In genomic region chr15:78768096-78768495, GRCh38 we compare ENCODE assay signal across 15 cellular contexts. TPM values are rescaled to one million over a fixed set of nuclear protein-coding genes. Genes with fewer than 3 reads are reported as not detected.
DNase-seq lines count a peak whose midpoint lies in the region; ATAC-seq and TF ChIP-seq lines count a peak whose summit lies in the region.
"Had no signal": no experiment of that assay in that cellular context is flagged by ENCODE, and none has a peak within 500 bp of the region (broad histone marks: within the 10 kb centered on the region; RNA-seq: fewer than 3 reads in every experiment).

No MANE protein-coding gene starts in this region.

- no peak overlapping the region for H3K18ac ChIP-seq in mesendoderm (ENCODE audit: low read length)

- H2BK5ac ChIP-seq in mesendoderm (ENCODE audit: low read length) = no peak overlapping the region

- no peaks in the 10 kb centered on the region for H3K9me3 ChIP-seq in spleen
- H3K9me3 ChIP-seq: SJCRH30 had no signal

- peaks cover 3% of the 10 kb centered on the region for H3K4me1 ChIP-seq in mesendoderm (ENCODE audit: control insufficient read depth, low read depth, low read length)
- H3K4me1 ChIP-seq in spleen = peaks cover 0 to 21% (median 2%) of the 10 kb centered on the region in 6 donors
- H3K4me1 ChIP-seq: SJCRH30 had no signal

- no peaks in the 10 kb centered on the region for H3K9me3 Mint-ChIP-seq in activated naive CD8-positive, alpha-beta T cell treated with anti-CD3 and anti-CD28 coated beads, Interleukin-2, amount 10 ng/mL, durations not matched to agents 7 days and 5 days
- no peaks in the 10 kb centered on the region for H3K9me3 Mint-ChIP-seq in activated naive CD8-positive, alpha-beta T cell treated with anti-CD3 and anti-CD28 coated beads for 36 hours
- no peaks in the 10 kb centered on the region for H3K9me3 Mint-ChIP-seq in chondrocyte (ENCODE audit: low read depth)
- no peaks in the 10 kb centered on the region for H3K9me3 Mint-ChIP-seq in osteocyte (ENCODE audit: unreplicated experiment)
- H3K9me3 Mint-ChIP-seq: CD8-positive, alpha-beta memory T cell had no signal

- no peaks in the 10 kb centered on the region for H3K79me1 ChIP-seq in mesendoderm (ENCODE audit: low read length)

- H3K4me3 Mint-ChIP-seq in activated naive CD8-positive, alpha-beta T cell treated with anti-CD3 and anti-CD28 coated beads, Interleukin-2, amount 10 ng/mL, durations not matched to agents 7 days and 5 days = no peak overlapping the region
- no peak overlapping the region for H3K4me3 Mint-ChIP-seq in activated naive CD8-positive, alpha-beta T cell treated with anti-CD3 and anti-CD28 coated beads for 36 hours
- H3K4me3 Mint-ChIP-seq in chondrocyte (ENCODE audit: unreplicated experiment) (no peak overlapping the region), osteocyte (ENCODE audit: unreplicated experiment) (no peak overlapping the region)
- H3K4me3 Mint-ChIP-seq: CD8-positive, alpha-beta memory T cell had no signal

- no peak overlapping the region for H4K5ac ChIP-seq in mesendoderm (ENCODE audit: low read length)

- H3K27me3 Mint-ChIP-seq in activated naive CD8-positive, alpha-beta T cell treated with anti-CD3 and anti-CD28 coated beads, Interleukin-2, amount 10 ng/mL, durations not matched to agents 7 days and 5 days = no peaks in the 10 kb centered on the region
- no peaks in the 10 kb centered on the region for H3K27me3 Mint-ChIP-seq in activated naive CD8-positive, alpha-beta T cell treated with anti-CD3 and anti-CD28 coated beads for 36 hours
- no peaks in the 10 kb centered on the region for H3K27me3 Mint-ChIP-seq in chondrocyte (ENCODE audit: low read depth)
- no peaks in the 10 kb centered on the region for H3K27me3 Mint-ChIP-seq in osteocyte (ENCODE audit: unreplicated experiment)

- no peak overlapping the region for H3K56ac ChIP-seq in mesendoderm (ENCODE audit: low read length)

- no peak overlapping the region for H3K4me2 ChIP-seq in mesendoderm (ENCODE audit: low read length)

- no peak overlapping the region for H2AK5ac ChIP-seq in mesendoderm (ENCODE audit: low read length)

- H2BK15ac ChIP-seq in mesendoderm (replicated peaks; ENCODE audit: low read depth) = no peak overlapping the region

- H3K36me3 Mint-ChIP-seq in activated naive CD8-positive, alpha-beta T cell treated with anti-CD3 and anti-CD28 coated beads, Interleukin-2, amount 10 ng/mL, durations not matched to agents 7 days and 5 days = no peaks in the 10 kb centered on the region
- H3K36me3 Mint-ChIP-seq in activated naive CD8-positive, alpha-beta T cell treated with anti-CD3 and anti-CD28 coated beads for 36 hours = no peaks in the 10 kb centered on the region
- H3K36me3 Mint-ChIP-seq in chondrocyte (ENCODE audit: low read depth) (peaks cover 11% of the 10 kb centered on the region), osteocyte (ENCODE audit: unreplicated experiment) (peaks cover 22% of the 10 kb centered on the region)
- H3K36me3 Mint-ChIP-seq: CD8-positive, alpha-beta memory T cell had no signal

- WGBS in mesendoderm (ENCODE audit: extremely low coverage, insufficient coverage, low lambda C conversion rate) = no CpG with 5 or more reads among the region's 13 CpGs
- WGBS in spleen, 5 donors = 74 to 88% (median 86%) methylated on average over 11 to 13 of the region's 13 CpGs

- H3K4ac ChIP-seq in mesendoderm (ENCODE audit: low read depth, low read length) = no peak overlapping the region

- no peak for ATAC-seq in activated naive CD8-positive, alpha-beta T cell treated with anti-CD3 and anti-CD28 coated beads, Interleukin-2, amount 10 ng/mL, durations not matched to agents 7 days and 5 days (ENCODE audit: low read depth)

- POLR2A ChIA-PET in activated naive CD8-positive, alpha-beta T cell treated with anti-CD3 and anti-CD28 coated beads, Interleukin-2, amount 10 ng/mL, durations not matched to agents 7 days and 5 days (lab: Charles Lee) = no interaction called here

- TF ChIP-seq CTCF in chondrocyte (IDR thresholded peaks at IDR 0.05) (no peak), spleen (IDR thresholded peaks at IDR 0.05 in 8 of 11, conservative IDR thresholded peaks at IDR 0.05 in 3 of 11) (no peak), osteocyte (IDR thresholded peaks at IDR 0.05) (no peak)

- H3K4me1 Mint-ChIP-seq in activated naive CD8-positive, alpha-beta T cell treated with anti-CD3 and anti-CD28 coated beads, Interleukin-2, amount 10 ng/mL, durations not matched to agents 7 days and 5 days = peaks cover 2% of the 10 kb centered on the region
- H3K4me1 Mint-ChIP-seq in activated naive CD8-positive, alpha-beta T cell treated with anti-CD3 and anti-CD28 coated beads for 36 hours = no peaks in the 10 kb centered on the region
- H3K4me1 Mint-ChIP-seq in chondrocyte (ENCODE audit: low read depth) (no peaks in the 10 kb centered on the region), osteocyte (ENCODE audit: unreplicated experiment) (peaks cover 5% of the 10 kb centered on the region)

- H3K27ac ChIP-seq in mesendoderm (ENCODE audit: low read depth, low read length) = no peak overlapping the region
- no peak overlapping the region for H3K27ac ChIP-seq in spleen
- H3K27ac ChIP-seq: SJCRH30 had no signal

- no peak overlapping the region for H3K9ac ChIP-seq in mesendoderm (ENCODE audit: low read length)

- no peak overlapping the region for H2BK120ac ChIP-seq in mesendoderm (ENCODE audit: low read depth, low read length)

- H3K36me3 ChIP-seq in mesendoderm (ENCODE audit: control insufficient read depth, insufficient read depth, low read length) (no peaks in the 10 kb centered on the region), spleen (no peaks in the 10 kb centered on the region)
- H3K36me3 ChIP-seq: SJCRH30 had no signal

- DNase-seq in activated naive CD8-positive, alpha-beta T cell treated with anti-CD3 and anti-CD28 coated beads, Interleukin-2, amount 10 ng/mL, durations not matched to agents 7 days and 5 days = peak; percentile 29
- no peak for DNase-seq in activated naive CD8-positive, alpha-beta T cell treated with anti-CD3 and anti-CD28 coated beads for 36 hours
- DNase-seq in chondrocyte (ENCODE audit: low spot score) (peak; percentile 92), mesendoderm (no peak), spleen (peak; percentile 62), NCI-H82 treated with DMSO at 0.1 percent for 48 hours (lab: John Stamatoyannopoulos, UW; ENCODE audit: unreplicated experiment) (no peak), mesenteric fat pad (ENCODE audit: low spot score) (no peak), osteocyte (ENCODE audit: extremely low spot score, unreplicated experiment) (no peak)
- DNase-seq: 8988T; CD8-positive, alpha-beta memory T cell; DMS79 treated with DMSO at 0.1 percent for 48 hours; NCI-H187; NCI-H526; OCI-M1; SJCRH30 had no signal

- H3K27me3 ChIP-seq in mesendoderm (ENCODE audit: insufficient read depth, low read length, poor library complexity) = no peaks in the 10 kb centered on the region
- H3K27me3 ChIP-seq in spleen (replicated peaks in 1 of 7) = no peaks in the 10 kb centered on the region
- H3K27me3 ChIP-seq: SJCRH30 had no signal

- no peak overlapping the region for H3K4me3 ChIP-seq in mesendoderm (ENCODE audit: low read length)
- H3K4me3 ChIP-seq in spleen = no peak overlapping the region
- H3K4me3 ChIP-seq: SJCRH30 had no signal

- H3K27ac Mint-ChIP-seq in activated naive CD8-positive, alpha-beta T cell treated with anti-CD3 and anti-CD28 coated beads, Interleukin-2, amount 10 ng/mL, durations not matched to agents 7 days and 5 days = no peak overlapping the region
- no peak overlapping the region for H3K27ac Mint-ChIP-seq in activated naive CD8-positive, alpha-beta T cell treated with anti-CD3 and anti-CD28 coated beads for 36 hours
- H3K27ac Mint-ChIP-seq in chondrocyte (ENCODE audit: unreplicated experiment) = no peak overlapping the region
- H3K27ac Mint-ChIP-seq in osteocyte (ENCODE audit: unreplicated experiment) = no peak overlapping the region

- TF ChIP-seq POLR2A in spleen (IDR thresholded peaks at IDR 0.05) = no peak

- intact Hi-C loops in spleen (cut with DNase I; ENCODE audit: low total_unique reads) = no loop called here

- no peaks in the 10 kb centered on the region for H3K79me2 ChIP-seq in mesendoderm (ENCODE audit: control insufficient read depth, insufficient read depth, low read length)

- H3K23ac ChIP-seq in mesendoderm (ENCODE audit: low read length) = peak overlapping the region; percentile 45

- H4K8ac ChIP-seq in mesendoderm (ENCODE audit: low read depth, low read length) = no peak overlapping the region

RNA-seq across cellular contexts. Expression of gene ADAMTS7, which starts 43.2 kb away (rescaled TPM):
- under 1 TPM in 1 of 2 experiments, not detected in 1; 0.14 TPM for total RNA-seq in activated naive CD8-positive, alpha-beta T cell treated with anti-CD3 and anti-CD28 coated beads, Interleukin-2, amount 10 ng/mL, durations not matched to agents 7 days and 5 days
- total RNA-seq in activated naive CD8-positive, alpha-beta T cell treated with anti-CD3 and anti-CD28 coated beads for 36 hours = under 1 TPM; 0.10 to 0.21 TPM
- total RNA-seq in chondrocyte (111 to 144 TPM (median 113 TPM) in 3 replicates), spleen (10 to 100 TPM in 1 of 7 donors, 1 to 10 TPM in 6; 3.4 to 15.0 (median 8.3) TPM), mesenteric fat pad (13.2 TPM), osteocyte (188 and 193 TPM in 2 replicates)
- 11.7 TPM for polyA plus RNA-seq in mesendoderm (2013, experiment 1 of 2)
- 10.7 TPM for polyA plus RNA-seq in mesendoderm (2013, experiment 2 of 2)
- 1 to 10 TPM in 2 of 3 donors, under 1 TPM in 1; 0.47 to 8.4 (median 2.2) TPM for polyA plus RNA-seq in spleen
- polyA plus RNA-seq: CD8-positive, alpha-beta memory T cell had no signal

Comparison
In these comparisons a context has a peak if more than half of its experiments do, and no peak if none do; other contexts are left out.
1. DNase-seq: peak in activated naive CD8-positive, alpha-beta T cell treated with anti-CD3 and anti-CD28 coated beads, Interleukin-2, amount 10 ng/mL, durations not matched to agents 7 days and 5 days (single experiment), chondrocyte (single experiment) and spleen (single experiment); none in activated naive CD8-positive, alpha-beta T cell treated with anti-CD3 and anti-CD28 coated beads for 36 hours (single experiment), mesendoderm (single experiment), NCI-H82 treated with DMSO at 0.1 percent for 48 hours (single experiment), mesenteric fat pad (single experiment) and osteocyte (single experiment).